ENCODE assay signal across 9 cellular contexts in the genomic region with DNA sequence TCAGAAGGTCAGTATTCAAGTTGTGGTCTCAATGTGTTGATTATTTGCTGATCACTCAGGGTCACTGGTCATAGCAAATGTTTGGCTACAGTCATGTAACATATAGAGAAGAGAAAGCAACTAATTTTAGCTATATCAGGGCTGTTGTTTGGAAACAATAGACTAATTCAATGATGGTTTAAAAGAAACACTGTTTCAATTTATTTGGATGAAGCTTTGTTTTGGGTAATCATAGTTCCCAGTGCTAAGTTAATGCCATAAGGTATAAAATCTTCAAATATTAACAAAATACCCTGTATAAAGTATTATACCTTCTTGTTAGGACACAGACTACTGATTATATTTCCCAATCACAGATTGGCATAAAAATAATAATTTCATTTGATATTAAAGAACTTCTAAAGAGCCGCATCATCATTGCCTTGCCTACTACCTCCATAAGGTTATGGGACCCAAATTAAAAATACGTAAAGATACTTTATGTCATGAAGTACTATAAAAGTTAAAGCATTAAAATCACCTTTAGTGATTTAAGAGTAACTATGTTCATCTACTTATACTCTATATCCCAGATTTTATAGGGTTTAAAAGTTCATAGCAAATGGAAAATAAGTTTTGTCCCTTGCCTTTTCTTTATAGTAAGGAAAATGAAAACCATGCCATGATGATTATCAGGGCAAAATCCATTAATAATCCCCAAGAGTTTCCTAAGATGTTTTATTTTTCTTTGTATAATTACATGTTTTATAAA. TPM values are rescaled to one million over a fixed set of nuclear protein-coding genes. Genes with fewer than 3 reads are reported as not detected.
A peak's percentile ranks its signal among the peaks of the same experiment; 100 is the strongest.
DNase-seq lines count a peak whose midpoint lies in the region; TF ChIP-seq lines count a peak whose summit lies in the region.
"Had no signal": no experiment of that assay in that cellular context is flagged by ENCODE, and none has a peak within 500 bp of the region (broad histone marks: within the 10 kb centered on the region; RNA-seq: fewer than 3 reads in every experiment).

No MANE protein-coding gene starts in this region.

- DNase-seq in Caki2 (ENCODE audit: low read depth): peak; percentile 37
- peak; percentile 31 for DNase-seq in MM.1S
- DNase-seq in choroid plexus epithelial cell (ENCODE audit: low read depth): no peak
- no peak for DNase-seq in NCI-H748 treated with DMSO at 0.1 percent for 48 hours (lab: John Stamatoyannopoulos, UW)
- DNase-seq in DMS153 treated with DMSO at 0.1 percent for 48 hours (lab: John Stamatoyannopoulos, UW; ENCODE audit: unreplicated experiment): no peak
- DNase-seq in NCI-H1092 treated with DMSO at 0.1 percent for 48 hours (lab: John Stamatoyannopoulos, UW): no peak
- no peak for DNase-seq in NCI-H2227 treated with DMSO at 0.1 percent for 48 hours (lab: John Stamatoyannopoulos, UW)
- DNase-seq: NCI-H446 treated with DMSO at 0.1 percent for 48 hours had no signal

- no peaks in the 10 kb centered on the region for H3K9me2 ChIP-seq in MM.1S (replicated peaks; ENCODE audit: insufficient read depth, low read length)

- peaks cover 26% of the 10 kb centered on the region for H3K36me3 Mint-ChIP-seq in nephron (ENCODE audit: low read depth)

- H3K36me3 ChIP-seq in MM.1S (replicated peaks; ENCODE audit: insufficient read depth, low read length): no peaks in the 10 kb centered on the region; the same call in 1 of the 2 replicates

- H2AFZ ChIP-seq in MM.1S (ENCODE audit: low read length): no peak overlapping the region

- TF ChIP-seq CTCF in MM.1S (IDR thresholded peaks at IDR 0.05; ENCODE audit: low read length): no peak
- TF ChIP-seq CTCF in choroid plexus epithelial cell (conservative IDR thresholded peaks at IDR 0.05; ENCODE audit: low read depth, low read length): no peak
- no peak for TF ChIP-seq CTCF in nephron (IDR thresholded peaks at IDR 0.05; ENCODE audit: unreplicated experiment in 3 of 3)

- H3K27me3 ChIP-seq in MM.1S (replicated peaks; ENCODE audit: insufficient read depth, low read length): no peaks in the 10 kb centered on the region

- no peaks in the 10 kb centered on the region for H3K4me1 ChIP-seq in MM.1S (ENCODE audit: low read length)

- H3K27ac ChIP-seq in MM.1S (ENCODE audit: low read length): peak overlapping the region; percentile 91; the same call in 1 of the 2 replicates

- peak overlapping the region; percentile 57 for H3K4me2 ChIP-seq in MM.1S (ENCODE audit: low read depth, low read length)

- peaks cover 100% of the 10 kb centered on the region for H3K79me2 ChIP-seq in MM.1S (ENCODE audit: low read length)

- peaks cover 28% of the 10 kb centered on the region for H3F3A ChIP-seq in MM.1S (ENCODE audit: insufficient read depth, low read length)

- peak overlapping the region; percentile 93 for H3K9ac ChIP-seq in MM.1S (ENCODE audit: low read length)

- no peaks in the 10 kb centered on the region for H3K9me3 Mint-ChIP-seq in nephron

- peak overlapping the region in 2 of 3 experiments; percentile 69 to 97 for H3K4me3 Mint-ChIP-seq in nephron

- H3K9me3 ChIP-seq in MM.1S (replicated peaks; ENCODE audit: insufficient read depth, low read length): no peaks in the 10 kb centered on the region

- H3K4me3 ChIP-seq in MM.1S (ENCODE audit: low read length): peak overlapping the region; percentile 87
- peak overlapping the region; percentile 87 for H3K4me3 ChIP-seq in choroid plexus epithelial cell (ENCODE audit: low read depth, low read length)

- in situ Hi-C loops in Caki2 (cut with HindIII; ENCODE audit: low pct_unique_long_range_greater_than_20kb, low sequenced_read_pairs): no loop called here

- peaks cover 63% of the 10 kb centered on the region for H3K4me1 Mint-ChIP-seq in nephron

- peaks cover 16% of the 10 kb centered on the region for H3K27me3 Mint-ChIP-seq in nephron (ENCODE audit: low read depth)

- no peaks in the 10 kb centered on the region for H4K20me1 ChIP-seq in MM.1S (ENCODE audit: insufficient read depth, low read length)

- H3K27ac Mint-ChIP-seq in nephron: no peak overlapping the region

RNA-seq across cellular contexts. Expression of a gene that starts 6.0 kb away (rescaled TPM):
- total RNA-seq in Caki2 (2014; rRNA removed; shearing (Covaris generic); ENCODE audit: low replicate concordance): 11.9 and 13.8 TPM in 2 replicates

Comparison
In these comparisons a context has a peak if more than half of its experiments do, and no peak if none do; other contexts are left out.
1. DNase-seq: peak in Caki2 (single experiment) and MM.1S (single experiment); none in choroid plexus epithelial cell (single experiment), NCI-H748 treated with DMSO at 0.1 percent for 48 hours (single experiment), DMS153 treated with DMSO at 0.1 percent for 48 hours (single experiment), NCI-H1092 treated with DMSO at 0.1 percent for 48 hours (single experiment) and NCI-H2227 treated with DMSO at 0.1 percent for 48 hours (single experiment).